In the genomic region with DNA sequence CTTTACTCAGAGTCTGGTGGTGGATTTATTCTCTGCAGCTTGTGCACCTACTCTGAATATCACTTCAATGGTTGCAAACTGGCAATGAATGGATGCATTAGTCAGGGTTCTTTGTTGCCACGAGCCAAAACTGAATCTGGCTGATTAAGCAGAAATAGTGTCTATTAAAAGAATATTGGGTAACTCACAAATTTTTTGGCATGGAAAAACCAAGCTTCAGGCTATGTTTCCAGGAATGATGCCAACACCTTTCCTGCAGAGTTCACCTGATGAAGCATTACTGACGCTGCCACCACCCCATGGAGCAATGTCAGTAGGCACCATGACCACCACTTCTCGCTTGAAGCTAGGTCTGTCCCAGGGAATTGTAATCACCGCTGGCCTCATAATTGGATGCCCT, we compare ENCODE assay signal across 16 cellular contexts.
DNase-seq lines count a peak whose midpoint lies in the region; ATAC-seq and TF ChIP-seq lines count a peak whose summit lies in the region.
"Had no signal": no experiment of that assay in that cellular context is flagged by ENCODE, and none has a peak within 500 bp of the region (broad histone marks: within the 10 kb centered on the region; RNA-seq: fewer than 3 reads in every experiment).

No MANE protein-coding gene starts in this region.

- H3K9me3 Mint-ChIP-seq in stimulated activated memory B cell treated with anti-CD40 and anti-IgM and Interleukin-4, amounts not matched to agents 10 μg/mL and 1 μg/mL and 100 μg/mL, for 72 hours, result peaks cover 7% of the 10 kb centered on the region

- H3K4me3 Mint-ChIP-seq in stimulated activated memory B cell treated with anti-CD40 and anti-IgM and Interleukin-4, amounts not matched to agents 10 μg/mL and 1 μg/mL and 100 μg/mL, for 72 hours, result no peak overlapping the region
- H3K4me3 Mint-ChIP-seq: CD4-positive, CD25-positive, alpha-beta regulatory T cell had no signal

- H3K36me3 Mint-ChIP-seq in stimulated activated memory B cell treated with anti-CD40 and anti-IgM and Interleukin-4, amounts not matched to agents 10 μg/mL and 1 μg/mL and 100 μg/mL, for 72 hours, result no peaks in the 10 kb centered on the region
- H3K36me3 Mint-ChIP-seq: CD4-positive, CD25-positive, alpha-beta regulatory T cell had no signal

- H3K4me1 Mint-ChIP-seq in stimulated activated memory B cell treated with anti-CD40 and anti-IgM and Interleukin-4, amounts not matched to agents 10 μg/mL and 1 μg/mL and 100 μg/mL, for 72 hours, result no peaks in the 10 kb centered on the region
- H3K4me1 Mint-ChIP-seq: CD4-positive, CD25-positive, alpha-beta regulatory T cell had no signal

- TF ChIP-seq CTCF in LNCaP clone FGC (IDR thresholded peaks at IDR 0.05; ENCODE audit: control insufficient read depth, extremely low read depth, insufficient read depth) (no peak), RWPE1 (conservative IDR thresholded peaks at IDR 0.05; ENCODE audit: low read depth) (no peak), omental fat pad (IDR thresholded peaks at IDR 0.05) (no peak)

- no peak overlapping the region for H3K4me3 ChIP-seq in LNCaP clone FGC (ENCODE audit: low read depth, low read length)

- ATAC-seq in omental fat pad (ENCODE audit: low FRiP score), result peak; percentile 84
- no peak for ATAC-seq in stimulated activated memory B cell treated with anti-CD40 and anti-IgM and Interleukin-4, amounts not matched to agents 10 μg/mL and 1 μg/mL and 100 μg/mL, for 72 hours

- no peaks in the 10 kb centered on the region for H3K27me3 Mint-ChIP-seq in stimulated activated memory B cell treated with anti-CD40 and anti-IgM and Interleukin-4, amounts not matched to agents 10 μg/mL and 1 μg/mL and 100 μg/mL, for 72 hours
- H3K27me3 Mint-ChIP-seq: CD4-positive, CD25-positive, alpha-beta regulatory T cell had no signal

- H3K27ac Mint-ChIP-seq in stimulated activated memory B cell treated with anti-CD40 and anti-IgM and Interleukin-4, amounts not matched to agents 10 μg/mL and 1 μg/mL and 100 μg/mL, for 72 hours, result no peak overlapping the region

- POLR2A ChIA-PET in RWPE1 (lab: Yijun Ruan, JAX; ENCODE audit: low non-redundant PET), result no interaction called here

- CTCF ChIA-PET in RWPE1 (lab: Yijun Ruan, JAX), result no interaction called here

- H3K27ac ChIP-seq in RWPE1, result no peak overlapping the region

- DNase-seq in LNCaP clone FGC (ENCODE audit: low read depth) (peak; percentile 26), RWPE1 (ENCODE audit: low spot score) (peak; percentile 8), cerebellar cortex (ENCODE audit: low spot score) (peak; percentile 60), omental fat pad (ENCODE audit: low spot score) (no peak), NCI-H524 (lab: John Stamatoyannopoulos, UW) (no peak)
- DNase-seq in stimulated activated CD4-positive, alpha-beta T cell treated with anti-CD3 and anti-CD28 coated beads, Interleukin-12 subunit alpha, Interleukin-12 subunit beta, amount 100 ng/mL, for 4 hours, result no peak
- no peak for DNase-seq in stimulated activated CD4-positive, alpha-beta T cell treated with anti-CD3 and anti-CD28 coated beads, Interleukin-4, amount 100 ng/mL, for 24 hours
- DNase-seq: ACHN; AML-193; Caco-2; CD4-positive, CD25-positive, alpha-beta regulatory T cell; GOT3; NCI-H1048; NCI-H1436 treated with DMSO at 0.1 percent for 48 hours; NCI-H526 had no signal

Comparison
In these comparisons a context has a peak if more than half of its experiments do, and no peak if none do; other contexts are left out.
1. DNase-seq: peak in LNCaP clone FGC (single experiment), RWPE1 (single experiment) and cerebellar cortex (single experiment); none in omental fat pad (single experiment), NCI-H524 (0 of 2), stimulated activated CD4-positive, alpha-beta T cell treated with anti-CD3 and anti-CD28 coated beads, Interleukin-12 subunit alpha, Interleukin-12 subunit beta, amount 100 ng/mL, for 4 hours (single experiment) and stimulated activated CD4-positive, alpha-beta T cell treated with anti-CD3 and anti-CD28 coated beads, Interleukin-4, amount 100 ng/mL, for 24 hours (single experiment).